36 cellular contexts compared by ENCODE assay signal in the genomic region with DNA sequence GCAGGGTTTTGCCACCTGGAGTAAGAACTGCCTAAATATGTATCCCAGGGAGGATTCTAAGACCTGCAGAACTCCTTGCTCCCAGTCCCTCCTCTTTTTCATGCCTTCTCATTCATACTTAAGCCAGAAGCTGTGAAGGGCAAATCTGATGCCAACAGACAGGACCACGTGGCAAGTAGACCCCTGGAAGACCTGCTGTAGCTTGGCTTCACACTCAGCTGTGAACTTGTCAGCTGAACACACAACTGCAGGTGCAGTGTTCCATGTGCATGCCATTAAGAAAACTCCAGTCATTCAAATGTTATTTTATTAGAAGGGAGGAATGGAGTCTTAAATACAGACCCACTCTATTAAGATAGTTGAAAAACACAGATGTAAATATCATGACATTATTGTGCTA.
"Had no signal": no experiment of that assay in that cellular context is flagged by ENCODE, and none has a peak within 500 bp of the region (broad histone marks: within the 10 kb centered on the region; RNA-seq: fewer than 3 reads in every experiment).

No MANE protein-coding gene starts in this region.

- ATAC-seq: activated naive CD4-positive, alpha-beta T cell treated with anti-CD3 and anti-CD28 coated beads, Interleukin-2, amount 50 U/mL, for 72 hours; activated naive CD8-positive, alpha-beta T cell treated with anti-CD3 and anti-CD28 coated beads, Interleukin-2, amount 50 U/mL, for 24 hours; activated T-cell treated with anti-CD3 and anti-CD28 coated beads, Interleukin-2, amount 50 U/mL, for 4 hours; activated T-cell treated with anti-CD3 and anti-CD28 coated beads, Interleukin-2, amount 50 U/mL, for 72 hours; activated T-helper 17 cell treated with anti-CD3 and anti-CD28 coated beads, Interleukin-2, amount 50 U/mL, for 72 hours had no signal

- H3K36me3 ChIP-seq: adrenal gland, ascending aorta, brain microvascular endothelial cell, breast epithelium, cardiac muscle cell had no signal

- H3K9me3 Mint-ChIP-seq: activated naive CD4-positive, alpha-beta T cell treated with anti-CD3 and anti-CD28 coated beads for 36 hours; activated naive CD4-positive, alpha-beta T cell treated with anti-CD3 and anti-CD28 coated beads, Interleukin-2, amount 10 ng/mL, durations not matched to agents 7 days and 5 days; activated naive CD8-positive, alpha-beta T cell treated with anti-CD3 and anti-CD28 coated beads for 36 hours; activated T-cell treated with anti-CD3 and anti-CD28 coated beads, Interleukin-2, amount 50 U/mL, for 4 hours; activated T-helper 1 cell treated with anti-CD3 and anti-CD28 coated beads, Interleukin-12 subunit alpha, Interleukin-12 subunit beta, Interleukin-2, Interleukin-4 antibody, amounts not matched to agents 30 ng/mL and 10 ng/mL and 1 ng/mL, durations not matched to agents 14 hours and 24 hours and 36 hours; activated T-helper 17 cell treated with anti-CD3 and anti-CD28 coated beads, Interleukin-2, amount 50 U/mL, for 72 hours; activated T-helper 2 cell treated with anti-CD3 and anti-CD28 coated beads, Interferon-gamma antibody, Interleukin-2, Interleukin-4, amounts not matched to agents 10 μg/mL and 5 μg/mL and 100 μg/mL, durations not matched to agents 14 hours and 24 hours and 36 hours had no signal

- H3K27ac Mint-ChIP-seq: activated naive CD4-positive, alpha-beta T cell treated with anti-CD3 and anti-CD28 coated beads for 36 hours; activated naive CD4-positive, alpha-beta T cell treated with anti-CD3 and anti-CD28 coated beads, Interleukin-2, amount 10 ng/mL, durations not matched to agents 7 days and 5 days; activated naive CD4-positive, alpha-beta T cell treated with anti-CD3 and anti-CD28 coated beads, Interleukin-2, amount 50 U/mL, for 24 hours; activated naive CD4-positive, alpha-beta T cell treated with anti-CD3 and anti-CD28 coated beads, Interleukin-2, amount 50 U/mL, for 72 hours; activated naive CD8-positive, alpha-beta T cell; activated naive CD8-positive, alpha-beta T cell treated with anti-CD3 and anti-CD28 coated beads for 36 hours; activated naive CD8-positive, alpha-beta T cell treated with anti-CD3 and anti-CD28 coated beads, Interleukin-2, amount 10 ng/mL, durations not matched to agents 7 days and 5 days; activated naive CD8-positive, alpha-beta T cell treated with anti-CD3 and anti-CD28 coated beads, Interleukin-2, amount 50 U/mL, for 24 hours; activated T-cell treated with anti-CD3 and anti-CD28 coated beads, Interleukin-2, amount 50 U/mL, for 72 hours; activated T-helper 1 cell treated with anti-CD3 and anti-CD28 coated beads, Interleukin-12 subunit alpha, Interleukin-12 subunit beta, Interleukin-2, Interleukin-4 antibody, amounts not matched to agents 30 ng/mL and 10 ng/mL and 1 ng/mL, durations not matched to agents 14 hours and 24 hours and 36 hours; activated T-helper 17 cell treated with anti-CD3 and anti-CD28 coated beads, Interleukin-2, amount 50 U/mL, for 72 hours; activated T-helper 2 cell treated with anti-CD3 and anti-CD28 coated beads, Interferon-gamma antibody, Interleukin-2, Interleukin-4, amounts not matched to agents 10 μg/mL and 5 μg/mL and 100 μg/mL, durations not matched to agents 14 hours and 24 hours and 36 hours; brain had no signal

- H3K9me3 ChIP-seq: adrenal gland, ascending aorta, breast epithelium had no signal

- H3K36me3 Mint-ChIP-seq: activated naive CD4-positive, alpha-beta T cell treated with anti-CD3 and anti-CD28 coated beads, Interleukin-2, amount 10 ng/mL, durations not matched to agents 7 days and 5 days; activated naive CD4-positive, alpha-beta T cell treated with anti-CD3 and anti-CD28 coated beads, Interleukin-2, amount 50 U/mL, for 24 hours; activated naive CD4-positive, alpha-beta T cell treated with anti-CD3 and anti-CD28 coated beads, Interleukin-2, amount 50 U/mL, for 72 hours; activated naive CD8-positive, alpha-beta T cell; activated naive CD8-positive, alpha-beta T cell treated with anti-CD3 and anti-CD28 coated beads for 36 hours; activated naive CD8-positive, alpha-beta T cell treated with anti-CD3 and anti-CD28 coated beads, Interleukin-2, amount 10 ng/mL, durations not matched to agents 7 days and 5 days; brain had no signal

- H3K4me1 Mint-ChIP-seq: brain had no signal

- DNase-seq: activated effector memory CD4-positive, alpha-beta T cell treated with anti-CD3 and anti-CD28 coated beads, Interleukin-2, amount 50 U/mL, for 16 hours; activated effector memory CD4-positive, alpha-beta T cell treated with Interleukin-2 at 50 U/mL for 16 hours; activated gamma-delta T cell; activated gamma-delta T cell treated with Interleukin-2 at 50 U/mL for 16 hours; activated naive CD4-positive, alpha-beta T cell; activated naive CD4-positive, alpha-beta T cell treated with anti-CD3 and anti-CD28 coated beads for 36 hours; activated naive CD4-positive, alpha-beta T cell treated with anti-CD3 and anti-CD28 coated beads, Interleukin-2, amount 10 ng/mL, durations not matched to agents 7 days and 5 days; activated naive CD4-positive, alpha-beta T cell treated with anti-CD3 and anti-CD28 coated beads, Interleukin-2, amount 50 U/mL, for 16 hours; activated naive CD4-positive, alpha-beta T cell treated with Interleukin-2 at 50 U/mL for 16 hours; activated naive CD8-positive, alpha-beta T cell treated with anti-CD3 and anti-CD28 coated beads for 36 hours; activated naive CD8-positive, alpha-beta T cell treated with anti-CD3 and anti-CD28 coated beads, Interleukin-2, amount 10 ng/mL, durations not matched to agents 7 days and 5 days; activated naive CD8-positive, alpha-beta T cell treated with anti-CD3 and anti-CD28 coated beads, Interleukin-2, amount 50 U/mL, for 24 hours; activated T-cell treated with anti-CD3 and anti-CD28 coated beads, Interleukin-2, amount 50 U/mL, for 1 hour; activated T-cell treated with anti-CD3 and anti-CD28 coated beads, Interleukin-2, amount 50 U/mL, for 4 hours; activated T-cell treated with anti-CD3 and anti-CD28 coated beads, Interleukin-2, amount 50 U/mL, for 48 hours; activated T-cell treated with anti-CD3 and anti-CD28 coated beads, Interleukin-2, amount 50 U/mL, for 72 hours; adrenal gland; amniotic stem cell; amygdala; anterior cingulate cortex; aorta; brain microvascular endothelial cell; caudate nucleus; central memory CD4-positive, alpha-beta T cell; cerebellar nuclear complex had no signal

- H3K4me3 Mint-ChIP-seq: activated naive CD4-positive, alpha-beta T cell treated with anti-CD3 and anti-CD28 coated beads for 36 hours; activated naive CD4-positive, alpha-beta T cell treated with anti-CD3 and anti-CD28 coated beads, Interleukin-2, amount 10 ng/mL, durations not matched to agents 7 days and 5 days; activated naive CD4-positive, alpha-beta T cell treated with anti-CD3 and anti-CD28 coated beads, Interleukin-2, amount 50 U/mL, for 24 hours; activated naive CD8-positive, alpha-beta T cell; activated naive CD8-positive, alpha-beta T cell treated with anti-CD3 and anti-CD28 coated beads for 36 hours; activated naive CD8-positive, alpha-beta T cell treated with anti-CD3 and anti-CD28 coated beads, Interleukin-2, amount 10 ng/mL, durations not matched to agents 7 days and 5 days; activated naive CD8-positive, alpha-beta T cell treated with anti-CD3 and anti-CD28 coated beads, Interleukin-2, amount 50 U/mL, for 24 hours; activated T-cell treated with anti-CD3 and anti-CD28 coated beads, Interleukin-2, amount 50 U/mL, for 4 hours; activated T-cell treated with anti-CD3 and anti-CD28 coated beads, Interleukin-2, amount 50 U/mL, for 72 hours; activated T-helper 1 cell treated with anti-CD3 and anti-CD28 coated beads, Interleukin-12 subunit alpha, Interleukin-12 subunit beta, Interleukin-2, Interleukin-4 antibody, amounts not matched to agents 30 ng/mL and 10 ng/mL and 1 ng/mL, durations not matched to agents 14 hours and 24 hours and 36 hours; activated T-helper 17 cell treated with anti-CD3 and anti-CD28 coated beads, Interleukin-2, amount 50 U/mL, for 72 hours; brain; central memory CD8-positive, alpha-beta T cell had no signal

- H3K27ac ChIP-seq: adrenal gland, ascending aorta, brain microvascular endothelial cell, breast epithelium, cardiac muscle cell had no signal

- H3K4me3 ChIP-seq: adrenal gland, ascending aorta, breast epithelium, cardiac muscle cell had no signal

- H3K4me1 ChIP-seq: adrenal gland, ascending aorta, breast epithelium had no signal

- H3K27me3 ChIP-seq: adrenal gland, ascending aorta, brain microvascular endothelial cell, breast epithelium, cardiac muscle cell had no signal
